ENCODE assay signal across 8 cellular contexts in genomic region chr3:124034016-124034808, GRCh38. TPM values are rescaled to one million over a fixed set of nuclear protein-coding genes. Genes with fewer than 3 reads are reported as not detected.
DNase-seq lines count a peak whose midpoint lies in the region; ATAC-seq lines count a peak whose summit lies in the region.

No MANE protein-coding gene starts in this region.

- peak; percentile 65 for DNase-seq in activated effector memory CD4-positive, alpha-beta T cell treated with anti-CD3 and anti-CD28 coated beads, Interleukin-2, amount 50 U/mL, for 16 hours
- no peak for DNase-seq in activated effector memory CD4-positive, alpha-beta T cell treated with Interleukin-2 at 50 U/mL for 16 hours
- DNase-seq in activated naive CD4-positive, alpha-beta T cell treated with anti-CD3 and anti-CD28 coated beads, Interleukin-2, amount 10 ng/mL, durations not matched to agents 7 days and 5 days = peak; percentile 21
- DNase-seq in left ventricle myocardium superior (peak; percentile 41), renal cortical epithelial cell (ENCODE audit: low read depth) (peak; percentile 14), AML-193 (lab: John Stamatoyannopoulos, UW) (no peak)

- peaks cover 11% of the 10 kb centered on the region for H3K4me1 Mint-ChIP-seq in activated naive CD4-positive, alpha-beta T cell treated with anti-CD3 and anti-CD28 coated beads, Interleukin-2, amount 10 ng/mL, durations not matched to agents 7 days and 5 days

- H3K27me3 Mint-ChIP-seq in activated naive CD4-positive, alpha-beta T cell treated with anti-CD3 and anti-CD28 coated beads, Interleukin-2, amount 10 ng/mL, durations not matched to agents 7 days and 5 days = peaks cover 58% of the 10 kb centered on the region

- CTCF ChIA-PET in activated naive CD4-positive, alpha-beta T cell treated with anti-CD3 and anti-CD28 coated beads, Interleukin-2, amount 10 ng/mL, durations not matched to agents 7 days and 5 days (lab: Charles Lee) = interaction anchor here (1.1 to 1.6 kb wide), 4 partner anchors 8 to 92 kb away, joined by 3 to 4 read pairs (median 4); no protein-coding TSS in a partner anchor

- H3K27ac Mint-ChIP-seq in activated naive CD4-positive, alpha-beta T cell treated with anti-CD3 and anti-CD28 coated beads, Interleukin-2, amount 10 ng/mL, durations not matched to agents 7 days and 5 days = no peak overlapping the region

- intact Hi-C loops in left ventricle myocardium superior (cut with micrococcal nuclease) = loop anchor here (5.0 kb wide), 1 partner anchor 248 kb away; no protein-coding TSS in a partner anchor

- H3K36me3 Mint-ChIP-seq in activated naive CD4-positive, alpha-beta T cell treated with anti-CD3 and anti-CD28 coated beads, Interleukin-2, amount 10 ng/mL, durations not matched to agents 7 days and 5 days = no peaks in the 10 kb centered on the region

- ATAC-seq in left ventricle myocardium superior (peak; percentile 2), HG03095 (IDR thresholded peaks at IDR 0.05; ENCODE audit: unreplicated experiment) (no peak), GM21381 (IDR thresholded peaks at IDR 0.05; ENCODE audit: unreplicated experiment) (no peak)

- no peaks in the 10 kb centered on the region for H3K9me3 Mint-ChIP-seq in activated naive CD4-positive, alpha-beta T cell treated with anti-CD3 and anti-CD28 coated beads, Interleukin-2, amount 10 ng/mL, durations not matched to agents 7 days and 5 days

- peak overlapping the region; percentile 36 for H3K4me3 Mint-ChIP-seq in activated naive CD4-positive, alpha-beta T cell treated with anti-CD3 and anti-CD28 coated beads, Interleukin-2, amount 10 ng/mL, durations not matched to agents 7 days and 5 days

RNA-seq across cellular contexts. Expression of gene KALRN, which starts 1.0 kb away (rescaled TPM):
- total RNA-seq in left ventricle myocardium superior (71.2 TPM), renal cortical epithelial cell (3.5 and 19.1 TPM in 2 replicates)

RNA-seq across cellular contexts. Expression of gene ROPN1, which starts 42.3 kb away (rescaled TPM):
- total RNA-seq in left ventricle myocardium superior (not detected), renal cortical epithelial cell (not detected in 2 replicates)

Comparison
In these comparisons a context has a peak if more than half of its experiments do, and no peak if none do; other contexts are left out.
1. DNase-seq: peak in activated effector memory CD4-positive, alpha-beta T cell treated with anti-CD3 and anti-CD28 coated beads, Interleukin-2, amount 50 U/mL, for 16 hours (single experiment), activated naive CD4-positive, alpha-beta T cell treated with anti-CD3 and anti-CD28 coated beads, Interleukin-2, amount 10 ng/mL, durations not matched to agents 7 days and 5 days (single experiment), left ventricle myocardium superior (single experiment) and renal cortical epithelial cell (single experiment); none in activated effector memory CD4-positive, alpha-beta T cell treated with Interleukin-2 at 50 U/mL for 16 hours (single experiment) and AML-193 (0 of 2).